In genomic region chr9:110249639-110250038, GRCh38 we compare ENCODE assay signal across 24 cellular contexts. TPM values are rescaled to one million over a fixed set of nuclear protein-coding genes. Genes with fewer than 3 reads are reported as not detected.
DNase-seq lines count a peak whose midpoint lies in the region; ATAC-seq and TF ChIP-seq lines count a peak whose summit lies in the region.
"Had no signal": no experiment of that assay in that cellular context is flagged by ENCODE, and none has a peak within 500 bp of the region (broad histone marks: within the 10 kb centered on the region; RNA-seq: fewer than 3 reads in every experiment).

No MANE protein-coding gene starts in this region.

- no peak overlapping the region for H3K9ac ChIP-seq in mesenchymal stem cell (ENCODE audit: low read length)
- H3K9ac ChIP-seq: KMS-11 had no signal

- peaks cover 72% of the 10 kb centered on the region for H3K36me3 ChIP-seq in PC-9 (ENCODE audit: low read depth)
- H3K36me3 ChIP-seq in mesenchymal stem cell (ENCODE audit: control insufficient read depth in 1 of 2, insufficient read depth in 2 of 2, low read depth in 1 of 2, low read length in 2 of 2): peaks cover 7 to 65% of the 10 kb centered on the region in 2 experiments
- H3K36me3 ChIP-seq in ovary: no peaks in the 10 kb centered on the region
- H3K36me3 ChIP-seq in upper lobe of right lung: peaks cover 51% of the 10 kb centered on the region

- H3K4me2 ChIP-seq in PC-9: no peak overlapping the region
- H3K4me2 ChIP-seq in mesenchymal stem cell (ENCODE audit: low read length, poor library complexity, severe bottlenecking): no peak overlapping the region
- H3K4me2 ChIP-seq: KMS-11 had no signal

- H3K4me3 ChIP-seq in PC-9: no peak overlapping the region
- no peak overlapping the region for H3K4me3 ChIP-seq in mesenchymal stem cell (ENCODE audit: insufficient read depth in 1 of 2, low read depth in 1 of 2, low read length in 2 of 2)
- H3K4me3 ChIP-seq in ovary: no peak overlapping the region
- no peak overlapping the region for H3K4me3 ChIP-seq in upper lobe of right lung
- H3K4me3 ChIP-seq: SJSA1 had no signal

- TF ChIP-seq CTCF in PC-9 (conservative IDR thresholded peaks at IDR 0.05): no peak
- TF ChIP-seq CTCF in ovary (IDR thresholded peaks at IDR 0.05): no peak
- no peak for TF ChIP-seq CTCF in progenitor cell of endocrine pancreas (IDR thresholded peaks at IDR 0.05; ENCODE audit: unreplicated experiment)
- TF ChIP-seq CTCF in upper lobe of right lung (IDR thresholded peaks at IDR 0.05): no peak

- no peak overlapping the region for H2BK12ac ChIP-seq in mesenchymal stem cell (ENCODE audit: low read length in 2 of 2)

- peak overlapping the region; percentile 16; the same call in 1 of the 2 replicates for H3K27ac ChIP-seq in PC-9
- no peak overlapping the region for H3K27ac ChIP-seq in mesenchymal stem cell (ENCODE audit: low read length, poor library complexity, severe bottlenecking)
- no peak overlapping the region for H3K27ac ChIP-seq in ovary
- no peak overlapping the region for H3K27ac ChIP-seq in upper lobe of right lung
- H3K27ac ChIP-seq: 22Rv1, KMS-11, SJSA1 had no signal

- no peak overlapping the region for H3K18ac ChIP-seq in mesenchymal stem cell (ENCODE audit: low read depth in 1 of 2, low read length in 2 of 2)

- ATAC-seq in stimulated activated effector memory CD8-positive, alpha-beta T cell treated with anti-CD3 and anti-CD28 coated beads, Interleukin-12 subunit alpha, Interleukin-12 subunit beta, amount 100 ng/mL, for 72 hours: peak; percentile 34
- no peak for ATAC-seq in upper lobe of right lung
- ATAC-seq: Right ventricle myocardium inferior had no signal

- H2BK120ac ChIP-seq in mesenchymal stem cell (ENCODE audit: low read depth, low read length): no peak overlapping the region

- no peak for TF ChIP-seq EP300 in ovary (IDR thresholded peaks at IDR 0.05)

- peaks cover 88% of the 10 kb centered on the region for H3K79me2 ChIP-seq in PC-9 (ENCODE audit: low read depth)

- H3K4me3 Mint-ChIP-seq in activated CD4-positive, alpha-beta T cell treated with anti-CD3 and anti-CD28 coated beads, Interleukin-2, amount 10 ng/mL, durations not matched to agents 24 days and 14 days: no peak overlapping the region
- no peak overlapping the region for H3K4me3 Mint-ChIP-seq in stimulated activated effector memory CD8-positive, alpha-beta T cell treated with anti-CD3 and anti-CD28 coated beads, Interleukin-12 subunit alpha, Interleukin-12 subunit beta, amount 100 ng/mL, for 72 hours
- H3K4me3 Mint-ChIP-seq in progenitor cell of endocrine pancreas (ENCODE audit: low read depth): no peak overlapping the region

- no peaks in the 10 kb centered on the region for H3K27me3 Mint-ChIP-seq in activated CD4-positive, alpha-beta T cell treated with anti-CD3 and anti-CD28 coated beads, Interleukin-2, amount 10 ng/mL, durations not matched to agents 24 days and 14 days
- H3K27me3 Mint-ChIP-seq in progenitor cell of endocrine pancreas: no peaks in the 10 kb centered on the region

- no peak overlapping the region for H2BK15ac ChIP-seq in mesenchymal stem cell (ENCODE audit: low read depth, poor library complexity, severe bottlenecking)

- CTCF ChIA-PET in PC-9 (lab: Charles Lee): no interaction called here

- H2AFZ ChIP-seq in PC-9 (no peak overlapping the region), mesenchymal stem cell (ENCODE audit: low read depth, low read length) (no peak overlapping the region)

- no peaks in the 10 kb centered on the region for H3K27me3 ChIP-seq in PC-9 (ENCODE audit: insufficient read depth, low read depth)
- H3K27me3 ChIP-seq in mesenchymal stem cell (ENCODE audit: control insufficient read depth in 1 of 2, insufficient read depth in 1 of 2, low read length in 2 of 2): no peaks in the 10 kb centered on the region
- H3K27me3 ChIP-seq in ovary: no peaks in the 10 kb centered on the region
- H3K27me3 ChIP-seq in upper lobe of right lung: no peaks in the 10 kb centered on the region
- H3K27me3 ChIP-seq: SJSA1 had no signal

- peaks cover 40% of the 10 kb centered on the region for H3K4me1 Mint-ChIP-seq in activated CD4-positive, alpha-beta T cell treated with anti-CD3 and anti-CD28 coated beads, Interleukin-2, amount 10 ng/mL, durations not matched to agents 24 days and 14 days
- H3K4me1 Mint-ChIP-seq in stimulated activated effector memory CD8-positive, alpha-beta T cell treated with anti-CD3 and anti-CD28 coated beads, Interleukin-12 subunit alpha, Interleukin-12 subunit beta, amount 100 ng/mL, for 72 hours: peaks cover 30% of the 10 kb centered on the region
- peaks cover 13% of the 10 kb centered on the region for H3K4me1 Mint-ChIP-seq in progenitor cell of endocrine pancreas (ENCODE audit: low read depth)

- no peak for DNase-seq in activated CD4-positive, alpha-beta T cell treated with anti-CD3 and anti-CD28 coated beads, Interleukin-2, amount 10 ng/mL, durations not matched to agents 24 days and 14 days
- DNase-seq in activated CD4-positive, alpha-beta T cell treated with anti-CD3 and anti-CD28 coated beads, Interleukin-2, amount 50 U/mL, for 4 hours: no peak
- no peak for DNase-seq in PC-9
- DNase-seq in mesenchymal stem cell: peak; percentile 30
- DNase-seq in stimulated activated effector memory CD8-positive, alpha-beta T cell treated with anti-CD3 and anti-CD28 coated beads, Interleukin-12 subunit alpha, Interleukin-12 subunit beta, amount 100 ng/mL, for 72 hours (ENCODE audit: low spot score in 2 of 2): no peak
- no peak for DNase-seq in ovary
- no peak for DNase-seq in progenitor cell of endocrine pancreas (ENCODE audit: low spot score, unreplicated experiment)
- no peak for DNase-seq in upper lobe of right lung
- DNase-seq: C1 segment of cervical spinal cord, DMS53, GDM1, GOT3, HCEC 1CT, MV-4-11, NCI-H1105 treated with DMSO at 0.1 percent for 48 hours, NCI-H2029 treated with DMSO at 0.1 percent for 48 hours, NCI-H226, NCI-H524, NCI-H82 had no signal

- H3K9me3 ChIP-seq in PC-9 (ENCODE audit: insufficient read depth, low read depth) (no peaks in the 10 kb centered on the region), mesenchymal stem cell (ENCODE audit: control insufficient read depth, low read length) (no peaks in the 10 kb centered on the region), ovary (no peaks in the 10 kb centered on the region), upper lobe of right lung (no peaks in the 10 kb centered on the region)
- H3K9me3 ChIP-seq: SJSA1 had no signal

- H2BK5ac ChIP-seq in mesenchymal stem cell (ENCODE audit: low read depth, low read length, poor library complexity, severe bottlenecking): no peak overlapping the region

- BruUV-seq in PC-9 (replicated peaks; lab: Mats Ljungman, UMichigan): no TSS peak

- no peaks in the 10 kb centered on the region for H3K9me2 ChIP-seq in PC-9 (ENCODE audit: insufficient read depth)

- no peak overlapping the region for H2AK5ac ChIP-seq in mesenchymal stem cell (ENCODE audit: low read length, severe bottlenecking)

- WGBS in mesenchymal stem cell: 98% methylated on average over 4 of the region's 5 CpGs
- WGBS in ovary, 3 donors: 97 to 99% (median 97%) methylated on average over 5 of the region's 5 CpGs

- POLR2A ChIA-PET in PC-9 (lab: Charles Lee; ENCODE audit: unreplicated experiment): interaction anchor here (0.6 kb wide), 2 partner anchors 131 to 186 kb away, joined by 3 read pairs; no protein-coding TSS in a partner anchor

- H3K9me3 Mint-ChIP-seq in activated CD4-positive, alpha-beta T cell treated with anti-CD3 and anti-CD28 coated beads, Interleukin-2, amount 10 ng/mL, durations not matched to agents 24 days and 14 days: no peaks in the 10 kb centered on the region
- H3K9me3 Mint-ChIP-seq in stimulated activated effector memory CD8-positive, alpha-beta T cell treated with anti-CD3 and anti-CD28 coated beads, Interleukin-12 subunit alpha, Interleukin-12 subunit beta, amount 100 ng/mL, for 72 hours: no peaks in the 10 kb centered on the region
- no peaks in the 10 kb centered on the region for H3K9me3 Mint-ChIP-seq in progenitor cell of endocrine pancreas (ENCODE audit: low read depth)

- H3K4ac ChIP-seq in mesenchymal stem cell (ENCODE audit: low read depth in 1 of 2, low read length in 2 of 2): no peak overlapping the region

- peaks cover 11% of the 10 kb centered on the region for H3K79me1 ChIP-seq in mesenchymal stem cell (replicated peaks; ENCODE audit: low read length, poor library complexity, severe bottlenecking)

- H3K36me3 Mint-ChIP-seq in activated CD4-positive, alpha-beta T cell treated with anti-CD3 and anti-CD28 coated beads, Interleukin-2, amount 10 ng/mL, durations not matched to agents 24 days and 14 days (ENCODE audit: low read depth): peaks cover 72% of the 10 kb centered on the region
- no peaks in the 10 kb centered on the region for H3K36me3 Mint-ChIP-seq in stimulated activated effector memory CD8-positive, alpha-beta T cell treated with anti-CD3 and anti-CD28 coated beads, Interleukin-12 subunit alpha, Interleukin-12 subunit beta, amount 100 ng/mL, for 72 hours
- H3K36me3 Mint-ChIP-seq in progenitor cell of endocrine pancreas (ENCODE audit: insufficient read depth): peaks cover 9% of the 10 kb centered on the region

- H3K4me1 ChIP-seq in PC-9 (replicated peaks; ENCODE audit: insufficient read depth): peaks cover 45% of the 10 kb centered on the region
- peaks cover 5% of the 10 kb centered on the region for H3K4me1 ChIP-seq in mesenchymal stem cell (ENCODE audit: control insufficient read depth, insufficient read depth, low read depth, low read length)
- peaks cover 8% of the 10 kb centered on the region for H3K4me1 ChIP-seq in ovary (ENCODE audit: insufficient read depth)
- peaks cover 8% of the 10 kb centered on the region for H3K4me1 ChIP-seq in upper lobe of right lung

- no peak overlapping the region for H3K23ac ChIP-seq in mesenchymal stem cell (ENCODE audit: low read length in 2 of 2)

- peaks cover 97% of the 10 kb centered on the region for H4K20me1 ChIP-seq in PC-9 (ENCODE audit: insufficient read depth)

- intact Hi-C loops in activated CD4-positive, alpha-beta T cell treated with anti-CD3 and anti-CD28 coated beads, Interleukin-2, amount 10 ng/mL, durations not matched to agents 24 days and 14 days (cut with micrococcal nuclease): loop anchor here (10.0 kb wide), 3 partner anchors 1135 to 1315 kb away; partner anchors contain the start of genes ABITRAM, CTNNAL1, ELP1 and TMEM245
- intact Hi-C loops in PC-9 (cut with micrococcal nuclease; ENCODE audit: unreplicated experiment): no loop called here
- intact Hi-C loops in ovary (cut with DNase I): no loop called here
- intact Hi-C loops in upper lobe of right lung (cut with DNase I): no loop called here

- peaks cover 77% of the 10 kb centered on the region for H3F3A ChIP-seq in PC-9 (ENCODE audit: insufficient read depth, low read depth)

- peak overlapping the region; percentile 13 for H3K27ac Mint-ChIP-seq in activated CD4-positive, alpha-beta T cell treated with anti-CD3 and anti-CD28 coated beads, Interleukin-2, amount 10 ng/mL, durations not matched to agents 24 days and 14 days
- no peak overlapping the region for H3K27ac Mint-ChIP-seq in stimulated activated effector memory CD8-positive, alpha-beta T cell treated with anti-CD3 and anti-CD28 coated beads, Interleukin-12 subunit alpha, Interleukin-12 subunit beta, amount 100 ng/mL, for 72 hours
- no peak overlapping the region for H3K27ac Mint-ChIP-seq in progenitor cell of endocrine pancreas

- H4K8ac ChIP-seq in mesenchymal stem cell (ENCODE audit: low read length): no peak overlapping the region

- H4K91ac ChIP-seq in mesenchymal stem cell (ENCODE audit: low read length): no peak overlapping the region

- TF ChIP-seq POLR2A in ovary (IDR thresholded peaks at IDR 0.05): no peak

- H3K14ac ChIP-seq in mesenchymal stem cell (ENCODE audit: low read length in 2 of 2): no peak overlapping the region

RNA-seq across cellular contexts. Expression of gene TXN, which starts 6.7 kb away (rescaled TPM):
- total RNA-seq in activated CD4-positive, alpha-beta T cell treated with anti-CD3 and anti-CD28 coated beads, Interleukin-2, amount 10 ng/mL, durations not matched to agents 24 days and 14 days: 463 TPM in 2 replicates
- 1,110 and 1,260 TPM in 2 replicates for total RNA-seq in PC-9 (2021)
- 709 TPM for polyA plus RNA-seq in mesenchymal stem cell (2013, experiment 1 of 2)
- 737 TPM for polyA plus RNA-seq in mesenchymal stem cell (2013, experiment 2 of 2)
- total RNA-seq in ovary: 100 to 1,000 TPM in 4 of 7 donors, 10 to 100 TPM in 3; 84.4 to 176 (median 104) TPM
- polyA plus RNA-seq in ovary: 100 to 1,000 TPM; 117 to 135 TPM
- total RNA-seq in progenitor cell of endocrine pancreas: 130 and 137 TPM in 2 replicates
- 178 TPM for total RNA-seq in upper lobe of right lung

RNA-seq across cellular contexts. Expression of gene C9orf152, which starts 41.7 kb away (rescaled TPM):
- not detected in 2 replicates for total RNA-seq in activated CD4-positive, alpha-beta T cell treated with anti-CD3 and anti-CD28 coated beads, Interleukin-2, amount 10 ng/mL, durations not matched to agents 24 days and 14 days
- total RNA-seq in PC-9 (2021) (0.23 and 0.74 TPM in 2 replicates), ovary (under 1 TPM in 4 of 7 donors, not detected in 3; 0.12 to 0.34 (median 0.25) TPM), progenitor cell of endocrine pancreas (0.13 TPM in 1 of 2 replicates, not detected in the other), upper lobe of right lung (27.6 TPM)
- not detected for polyA plus RNA-seq in mesenchymal stem cell (2013, experiment 1 of 2)
- not detected for polyA plus RNA-seq in mesenchymal stem cell (2013, experiment 2 of 2)
- under 1 TPM in 1 of 2 donors, not detected in 1; 0.07 TPM for polyA plus RNA-seq in ovary
- total RNA-seq: M059J, Right ventricle myocardium inferior, SJSA1 had no signal

Comparison
In these comparisons a context has a peak if more than half of its experiments do, and no peak if none do; other contexts are left out.
1. RNA of gene C9orf152, which starts 41.7 kb away (total RNA-seq): 27.6 TPM in upper lobe of right lung (single experiment); 0.23 to 0.74 TPM in PC-9, 0.12 to 0.34 TPM in ovary, 0.13 TPM in progenitor cell of endocrine pancreas and not detected in activated CD4-positive, alpha-beta T cell treated with anti-CD3 and anti-CD28 coated beads, Interleukin-2, amount 10 ng/mL, durations not matched to agents 24 days and 14 days; every median in the first group is over 10 times any median in the second.